ENCODE assay signal across 8 cellular contexts in genomic region chr17:76867578-76868175, GRCh38. TPM values are rescaled to one million over a fixed set of nuclear protein-coding genes. Genes with fewer than 3 reads are reported as not detected.
DNase-seq lines count a peak whose midpoint lies in the region; ATAC-seq and TF ChIP-seq lines count a peak whose summit lies in the region.

No MANE protein-coding gene starts in this region.

- H3K4me3 Mint-ChIP-seq in neural crest cell: peak overlapping the region; percentile 88

- H3K4me1 ChIP-seq in prostate gland (replicated peaks): no peaks in the 10 kb centered on the region

- H3K27ac ChIP-seq in prostate gland: no peak overlapping the region

- ATAC-seq in HG02571 (IDR thresholded peaks at IDR 0.05; ENCODE audit: unreplicated experiment) (no peak), HG03432 (IDR thresholded peaks at IDR 0.05; ENCODE audit: unreplicated experiment) (no peak)

- peaks cover 20% of the 10 kb centered on the region for H3K27me3 ChIP-seq in prostate gland (replicated peaks; ENCODE audit: insufficient read depth)

- no peaks in the 10 kb centered on the region for H3K36me3 Mint-ChIP-seq in neural crest cell (ENCODE audit: low read depth)

- H3K36me3 ChIP-seq in prostate gland: no peaks in the 10 kb centered on the region

- DNase-seq in DMS79 treated with DMSO at 0.1 percent for 48 hours (lab: John Stamatoyannopoulos, UW) (peak; percentile 57), NCI-H226 (peak; percentile 84), choroid plexus epithelial cell (ENCODE audit: low read depth) (peak; percentile 75), neural crest cell (ENCODE audit: low read depth, low spot score) (no peak), NCI-H748 treated with DMSO at 0.1 percent for 48 hours (lab: John Stamatoyannopoulos, UW) (no peak), prostate gland (ENCODE audit: low spot score) (no peak)

- intact Hi-C loops in prostate gland (cut with DNase I): loop anchor here (5.0 kb wide), 2 partner anchors 190 to 375 kb away; no protein-coding TSS in a partner anchor

- TF ChIP-seq POLR2A in prostate gland (IDR thresholded peaks at IDR 0.05): no peak

- 30% methylated on average over 20 of the region's 20 CpGs for WGBS in prostate gland

- no peak overlapping the region for H3K27ac Mint-ChIP-seq in neural crest cell (ENCODE audit: unreplicated experiment)

- H3K9me3 ChIP-seq in prostate gland: no peaks in the 10 kb centered on the region

- peaks cover 15% of the 10 kb centered on the region for H3K4me1 Mint-ChIP-seq in neural crest cell

- no peaks in the 10 kb centered on the region for H3K9me3 Mint-ChIP-seq in neural crest cell

- H3K4me3 ChIP-seq in choroid plexus epithelial cell (ENCODE audit: low read depth, low read length) (peak overlapping the region; percentile 8), prostate gland (no peak overlapping the region)

- peaks cover 24% of the 10 kb centered on the region for H3K27me3 Mint-ChIP-seq in neural crest cell (ENCODE audit: low read depth)

- TF ChIP-seq CTCF in choroid plexus epithelial cell (conservative IDR thresholded peaks at IDR 0.05; ENCODE audit: low read depth, low read length): no peak
- TF ChIP-seq CTCF in neural crest cell (conservative IDR thresholded peaks at IDR 0.05): no peak
- no peak for TF ChIP-seq CTCF in prostate gland (IDR thresholded peaks at IDR 0.05)

RNA-seq across cellular contexts. Expression of gene MGAT5B, which starts 0.5 kb away (rescaled TPM):
- total RNA-seq in neural crest cell: 14.3 and 14.6 TPM in 2 replicates
- total RNA-seq in prostate gland: 1 to 10 TPM in 1 of 2 donors, under 1 TPM in 1; 0.14 to 4.1 TPM

Comparison
In these comparisons a context has a peak if more than half of its experiments do, and no peak if none do; other contexts are left out.
1. DNase-seq: peak in DMS79 treated with DMSO at 0.1 percent for 48 hours (single experiment), NCI-H226 (single experiment) and choroid plexus epithelial cell (single experiment); none in neural crest cell (single experiment), NCI-H748 treated with DMSO at 0.1 percent for 48 hours (single experiment) and prostate gland (single experiment).